9 cellular contexts compared by ENCODE assay signal in genomic region chr18:49563130-49563540, GRCh38. TPM values are rescaled to one million over a fixed set of nuclear protein-coding genes. Genes with fewer than 3 reads are reported as not detected.
A peak's percentile ranks its signal among the peaks of the same experiment; 100 is the strongest.
DNase-seq lines count a peak whose midpoint lies in the region; ATAC-seq, FAIRE-seq and TF ChIP-seq lines count a peak whose summit lies in the region.
"Had no signal": no experiment of that assay in that cellular context is flagged by ENCODE, and none has a peak within 500 bp of the region (broad histone marks: within the 10 kb centered on the region; RNA-seq: fewer than 3 reads in every experiment).

No MANE protein-coding gene starts in this region.

- peaks cover 21% of the 10 kb centered on the region for H3K4me1 ChIP-seq in CD8-positive, alpha-beta T cell (ENCODE audit: insufficient read depth, low read length)
- peaks cover 13% of the 10 kb centered on the region for H3K4me1 ChIP-seq in MM.1S (ENCODE audit: low read length)
- peaks cover 25% of the 10 kb centered on the region for H3K4me1 ChIP-seq in mucosa of descending colon (ENCODE audit: low read depth)

- no peak for TF ChIP-seq CTCF in CD8-positive, alpha-beta T cell (IDR thresholded peaks at IDR 0.05)
- TF ChIP-seq CTCF in MM.1S (IDR thresholded peaks at IDR 0.05; ENCODE audit: low read length) (no peak), mucosa of descending colon (IDR thresholded peaks at IDR 0.05) (no peak)

- no peak overlapping the region for H2AFZ ChIP-seq in MM.1S (ENCODE audit: low read length)

- H3K4me1 Mint-ChIP-seq in CD8-positive, alpha-beta T cell (ENCODE audit: low read depth): peaks cover 30% of the 10 kb centered on the region
- peaks cover 28% of the 10 kb centered on the region for H3K4me1 Mint-ChIP-seq in central memory CD8-positive, alpha-beta T cell

- H3K27me3 Mint-ChIP-seq in CD8-positive, alpha-beta T cell (ENCODE audit: low read depth): peaks cover 70% of the 10 kb centered on the region
- peaks cover 87% of the 10 kb centered on the region for H3K27me3 Mint-ChIP-seq in central memory CD8-positive, alpha-beta T cell

- POLR2A ChIA-PET in CD8-positive, alpha-beta T cell (lab: Charles Lee): no interaction called here

- H4K20me1 ChIP-seq in MM.1S (ENCODE audit: insufficient read depth, low read length): no peaks in the 10 kb centered on the region

- no peaks in the 10 kb centered on the region for H3K36me3 ChIP-seq in CD8-positive, alpha-beta T cell (ENCODE audit: insufficient read depth, low read length)
- H3K36me3 ChIP-seq in MM.1S (replicated peaks; ENCODE audit: insufficient read depth, low read length) (no peaks in the 10 kb centered on the region), mucosa of descending colon (ENCODE audit: low read depth) (no peaks in the 10 kb centered on the region)
- H3K36me3 ChIP-seq: uterus had no signal

- no peaks in the 10 kb centered on the region for H3K9me2 ChIP-seq in MM.1S (replicated peaks; ENCODE audit: insufficient read depth, low read length)

- H3K27ac ChIP-seq in CD8-positive, alpha-beta T cell (ENCODE audit: low read depth, low read length): no peak overlapping the region
- no peak overlapping the region for H3K27ac ChIP-seq in MM.1S (ENCODE audit: low read length)
- H3K27ac ChIP-seq: uterus had no signal

- peak overlapping the region; percentile 75 for H3K4me3 Mint-ChIP-seq in CD8-positive, alpha-beta T cell
- H3K4me3 Mint-ChIP-seq in central memory CD8-positive, alpha-beta T cell: peak overlapping the region; percentile 69

- no peak for DNase-seq in CD8-positive, alpha-beta T cell
- DNase-seq in MM.1S (no peak), mucosa of descending colon (no peak), GM19239 (ENCODE audit: insufficient read length, low spot score) (no peak), NCI-H146 treated with DMSO at 0.1 percent for 48 hours (lab: John Stamatoyannopoulos, UW; ENCODE audit: unreplicated experiment) (no peak)
- DNase-seq in central memory CD8-positive, alpha-beta T cell (ENCODE audit: low spot score in 2 of 2): no peak
- no peak for DNase-seq in stimulated activated CD8-positive, alpha-beta memory T cell treated with anti-CD3 and anti-CD28 coated beads, Interleukin-4, amount 100 ng/mL, for 48 hours
- DNase-seq: uterus had no signal

- ATAC-seq in CD8-positive, alpha-beta T cell: no peak
- no peak for ATAC-seq in central memory CD8-positive, alpha-beta T cell (replicated peaks; ENCODE audit: extremely low read depth, poor library complexity, severe bottlenecking)
- ATAC-seq in mucosa of descending colon: peak; percentile 21
- ATAC-seq in HG03025 (IDR thresholded peaks at IDR 0.05; ENCODE audit: low FRiP score, unreplicated experiment): no peak

- CTCF ChIA-PET in CD8-positive, alpha-beta T cell (lab: Charles Lee): interaction anchor here (1.1 kb wide), 1 partner anchor 11 kb away, joined by 3 read pairs; no protein-coding TSS in a partner anchor

- H3K9me3 ChIP-seq in CD8-positive, alpha-beta T cell (ENCODE audit: low read length): no peaks in the 10 kb centered on the region
- H3K9me3 ChIP-seq in MM.1S (replicated peaks; ENCODE audit: insufficient read depth, low read length): no peaks in the 10 kb centered on the region
- H3K9me3 ChIP-seq in mucosa of descending colon: no peaks in the 10 kb centered on the region
- H3K9me3 ChIP-seq: uterus had no signal

- H3K27me3 ChIP-seq in CD8-positive, alpha-beta T cell (ENCODE audit: insufficient read depth, low read length): peaks cover 23% of the 10 kb centered on the region
- H3K27me3 ChIP-seq in MM.1S (replicated peaks; ENCODE audit: insufficient read depth, low read length): peaks cover 26% of the 10 kb centered on the region

- no peak for FAIRE-seq in GM19239 (lab: Jason Lieb, UNC)

- H3K27ac Mint-ChIP-seq in CD8-positive, alpha-beta T cell: no peak overlapping the region
- no peak overlapping the region for H3K27ac Mint-ChIP-seq in central memory CD8-positive, alpha-beta T cell (ENCODE audit: low read depth)

- no peaks in the 10 kb centered on the region for H3K79me2 ChIP-seq in MM.1S (ENCODE audit: low read length)

- 0 out of 2 replicates have a peak overlapping the region, but pooled peaks have one; percentile 74 for H3K4me2 ChIP-seq in MM.1S (ENCODE audit: low read depth, low read length)

- H3K9me3 Mint-ChIP-seq in CD8-positive, alpha-beta T cell: no peaks in the 10 kb centered on the region
- H3K9me3 Mint-ChIP-seq in central memory CD8-positive, alpha-beta T cell: no peaks in the 10 kb centered on the region

- no peak overlapping the region for H3K4me3 ChIP-seq in CD8-positive, alpha-beta T cell (ENCODE audit: low read depth, low read length)
- no peak overlapping the region for H3K4me3 ChIP-seq in MM.1S (ENCODE audit: low read length)
- H3K4me3 ChIP-seq in mucosa of descending colon: no peak overlapping the region
- H3K4me3 ChIP-seq: uterus had no signal

- intact Hi-C loops in CD8-positive, alpha-beta T cell (cut with DNase I, micrococcal nuclease): loop anchor here in 1 of 2 experiments (5.0 kb wide), 1 partner anchor 794 kb away; no protein-coding TSS in a partner anchor
- intact Hi-C loops in mucosa of descending colon (cut with DNase I, micrococcal nuclease): no loop called here

- H3K36me3 Mint-ChIP-seq in CD8-positive, alpha-beta T cell: no peaks in the 10 kb centered on the region
- no peaks in the 10 kb centered on the region for H3K36me3 Mint-ChIP-seq in central memory CD8-positive, alpha-beta T cell (ENCODE audit: insufficient read depth)

- no peak overlapping the region for H3K9ac ChIP-seq in MM.1S (ENCODE audit: low read length)

- no peaks in the 10 kb centered on the region for H3F3A ChIP-seq in MM.1S (ENCODE audit: insufficient read depth, low read length)

RNA-seq across cellular contexts. Expression of gene LIPG, which starts 1.3 kb away (rescaled TPM):
- total RNA-seq in CD8-positive, alpha-beta T cell: not detected
- 10 to 100 TPM; 13.3 to 42.0 (median 13.8) TPM for total RNA-seq in mucosa of descending colon

Comparison
In these comparisons a context has a peak if more than half of its experiments do, and no peak if none do; other contexts are left out.
1. RNA of gene LIPG, which starts 1.3 kb away (total RNA-seq): 13.3 to 42.0 TPM in mucosa of descending colon; not detected in CD8-positive, alpha-beta T cell; every median in the first group is over 10 times any median in the second.